In the genomic region with DNA sequence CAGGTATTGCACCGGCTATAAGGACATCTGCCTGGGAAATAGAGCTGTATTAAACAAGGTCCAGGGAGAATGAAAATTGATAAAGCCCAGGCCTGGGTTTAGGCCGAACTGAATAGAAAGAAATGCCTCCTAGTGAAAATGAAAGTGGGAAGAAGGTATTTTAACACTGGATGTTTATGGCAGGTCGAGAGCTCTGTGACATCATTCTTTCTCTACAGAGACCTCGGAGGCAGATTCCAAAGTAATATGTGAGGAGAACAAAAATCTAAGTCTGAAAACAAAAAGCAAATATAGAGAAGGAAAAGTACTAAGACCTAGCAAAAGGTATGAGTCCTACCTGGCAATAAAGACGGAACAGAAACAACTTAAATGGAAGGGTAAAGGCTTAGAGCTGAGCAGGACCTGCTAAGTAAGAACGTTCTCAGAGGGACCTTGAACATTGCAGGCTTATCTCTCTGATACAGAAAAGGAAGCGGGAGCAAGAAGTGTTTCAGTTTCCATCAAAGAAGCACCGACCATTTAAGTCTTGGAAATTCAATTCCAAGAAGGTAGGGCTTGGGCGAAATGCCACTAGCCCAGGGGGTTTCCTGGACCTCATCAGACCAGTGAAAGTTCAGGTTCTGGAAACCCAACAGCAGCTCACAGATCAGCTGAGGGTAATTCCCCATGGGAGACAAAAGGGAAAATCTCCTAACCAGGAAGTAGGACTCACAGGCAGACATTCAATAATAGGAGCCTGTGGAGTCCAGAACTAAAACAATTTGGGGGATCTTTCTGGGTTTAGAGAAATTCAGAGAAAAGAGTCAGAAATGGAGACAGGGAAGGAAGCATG, we compare ENCODE assay signal across 1 cellular context.
TF ChIP-seq lines count a peak whose summit lies in the region.

No MANE protein-coding gene starts in this region.

TF ChIP-seq in GM12878, 131 proteins besides CTCF, POLR2A, EP300 and RAD21:
- TF ChIP-seq EED (IDR thresholded peaks at IDR 0.05; ENCODE audit: low read depth) = peak; percentile 65
- no peak for TF ChIP-seq MYB (IDR thresholded peaks at IDR 0.05; ENCODE audit: borderline replicate concordance, low read depth, low read length)
- TF ChIP-seq STAT3 (IDR thresholded peaks at IDR 0.05; ENCODE audit: low read depth, low read length) = no peak
- no peak for TF ChIP-seq SREBF2 (IDR thresholded peaks at IDR 0.05; ENCODE audit: low read length)
- no peak for TF ChIP-seq CBX5 (IDR thresholded peaks at IDR 0.05; ENCODE audit: low read depth)
- no peak for TF ChIP-seq CEBPB (IDR thresholded peaks at IDR 0.05; ENCODE audit: borderline replicate concordance in 1 of 2, low read depth in 2 of 2, low read length in 2 of 2)
- TF ChIP-seq SPI1 (IDR thresholded peaks at IDR 0.05; ENCODE audit: borderline replicate concordance, insufficient read depth, low read depth, low read length) = peak; percentile 37; the same call in 1 of the 2 replicates
- TF ChIP-seq DPF2 (IDR thresholded peaks at IDR 0.05) = no peak
- TF ChIP-seq ZNF384 (IDR thresholded peaks at IDR 0.05; ENCODE audit: borderline replicate concordance, low read depth, low read length) = no peak
- TF ChIP-seq MYC (IDR thresholded peaks at IDR 0.05; ENCODE audit: insufficient read depth, insufficient read length, insufficient replicate concordance, low read length, severe bottlenecking) = no peak
- no peak for TF ChIP-seq PAX8 (IDR thresholded peaks at IDR 0.05)
- TF ChIP-seq, protein P1, sequence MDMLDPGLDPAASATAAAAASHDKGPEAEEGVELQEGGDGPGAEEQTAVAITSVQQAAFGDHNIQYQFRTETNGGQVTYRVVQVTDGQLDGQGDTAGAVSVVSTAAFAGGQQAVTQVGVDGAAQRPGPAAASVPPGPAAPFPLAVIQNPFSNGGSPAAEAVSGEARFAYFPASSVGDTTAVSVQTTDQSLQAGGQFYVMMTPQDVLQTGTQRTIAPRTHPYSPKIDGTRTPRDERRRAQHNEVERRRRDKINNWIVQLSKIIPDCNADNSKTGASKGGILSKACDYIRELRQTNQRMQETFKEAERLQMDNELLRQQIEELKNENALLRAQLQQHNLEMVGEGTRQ (IDR thresholded peaks at IDR 0.05; ENCODE audit: borderline replicate concordance, low read depth, low read length) = no peak
- no peak for TF ChIP-seq GATAD2B (conservative IDR thresholded peaks at IDR 0.05; ENCODE audit: low read depth)
- TF ChIP-seq CHD2 (IDR thresholded peaks at IDR 0.05; ENCODE audit: borderline replicate concordance, low read depth, low read length) = no peak
- TF ChIP-seq, protein P2, sequence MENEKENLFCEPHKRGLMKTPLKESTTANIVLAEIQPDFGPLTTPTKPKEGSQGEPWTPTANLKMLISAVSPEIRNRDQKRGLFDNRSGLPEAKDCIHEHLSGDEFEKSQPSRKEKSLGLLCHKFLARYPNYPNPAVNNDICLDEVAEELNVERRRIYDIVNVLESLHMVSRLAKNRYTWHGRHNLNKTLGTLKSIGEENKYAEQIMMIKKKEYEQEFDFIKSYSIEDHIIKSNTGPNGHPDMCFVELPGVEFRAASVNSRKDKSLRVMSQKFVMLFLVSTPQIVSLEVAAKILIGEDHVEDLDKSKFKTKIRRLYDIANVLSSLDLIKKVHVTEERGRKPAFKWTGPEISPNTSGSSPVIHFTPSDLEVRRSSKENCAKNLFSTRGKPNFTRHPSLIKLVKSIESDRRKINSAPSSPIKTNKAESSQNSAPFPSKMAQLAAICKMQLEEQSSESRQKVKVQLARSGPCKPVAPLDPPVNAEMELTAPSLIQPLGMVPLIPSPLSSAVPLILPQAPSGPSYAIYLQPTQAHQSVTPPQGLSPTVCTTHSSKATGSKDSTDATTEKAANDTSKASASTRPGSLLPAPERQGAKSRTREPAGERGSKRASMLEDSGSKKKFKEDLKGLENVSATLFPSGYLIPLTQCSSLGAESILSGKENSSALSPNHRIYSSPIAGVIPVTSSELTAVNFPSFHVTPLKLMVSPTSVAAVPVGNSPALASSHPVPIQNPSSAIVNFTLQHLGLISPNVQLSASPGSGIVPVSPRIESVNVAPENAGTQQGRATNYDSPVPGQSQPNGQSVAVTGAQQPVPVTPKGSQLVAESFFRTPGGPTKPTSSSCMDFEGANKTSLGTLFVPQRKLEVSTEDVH (IDR thresholded peaks at IDR 0.05; ENCODE audit: low read depth, partially characterized antibody) = no peak
- TF ChIP-seq YBX1 (IDR thresholded peaks at IDR 0.05) = no peak
- TF ChIP-seq ESRRA (IDR thresholded peaks at IDR 0.05; ENCODE audit: low read length) = no peak
- TF ChIP-seq FOS (IDR thresholded peaks at IDR 0.05; ENCODE audit: borderline replicate concordance, extremely low read depth, insufficient read length) = no peak
- TF ChIP-seq IKZF2 (IDR thresholded peaks at IDR 0.05) = peak in 1 of 2 experiments; percentile 29; a peak in 2 of 4 replicates
- TF ChIP-seq, protein P3, sequence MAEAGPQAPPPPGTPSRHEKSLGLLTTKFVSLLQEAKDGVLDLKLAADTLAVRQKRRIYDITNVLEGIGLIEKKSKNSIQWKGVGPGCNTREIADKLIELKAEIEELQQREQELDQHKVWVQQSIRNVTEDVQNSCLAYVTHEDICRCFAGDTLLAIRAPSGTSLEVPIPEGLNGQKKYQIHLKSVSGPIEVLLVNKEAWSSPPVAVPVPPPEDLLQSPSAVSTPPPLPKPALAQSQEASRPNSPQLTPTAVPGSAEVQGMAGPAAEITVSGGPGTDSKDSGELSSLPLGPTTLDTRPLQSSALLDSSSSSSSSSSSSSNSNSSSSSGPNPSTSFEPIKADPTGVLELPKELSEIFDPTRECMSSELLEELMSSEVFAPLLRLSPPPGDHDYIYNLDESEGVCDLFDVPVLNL (IDR thresholded peaks at IDR 0.05; ENCODE audit: low read depth, low read length) = no peak
- TF ChIP-seq TCF12 (IDR thresholded peaks at IDR 0.05; ENCODE audit: low read depth, low read length) = no peak
- TF ChIP-seq RUNX3 (IDR thresholded peaks at IDR 0.05; ENCODE audit: low read length) = no peak
- TF ChIP-seq NFXL1 (IDR thresholded peaks at IDR 0.05; ENCODE audit: borderline replicate concordance) = no peak
- 0 out of 2 replicates have a peak, but pooled peaks have one; percentile 22 for TF ChIP-seq ATF7 (IDR thresholded peaks at IDR 0.05; ENCODE audit: low read depth)
- TF ChIP-seq FOXK2 (IDR thresholded peaks at IDR 0.05) = no peak
- no peak for TF ChIP-seq YY1 (IDR thresholded peaks at IDR 0.05; ENCODE audit: low read depth, low read length)
- TF ChIP-seq ZNF592 (IDR thresholded peaks at IDR 0.05) = no peak
- TF ChIP-seq, protein P4, sequence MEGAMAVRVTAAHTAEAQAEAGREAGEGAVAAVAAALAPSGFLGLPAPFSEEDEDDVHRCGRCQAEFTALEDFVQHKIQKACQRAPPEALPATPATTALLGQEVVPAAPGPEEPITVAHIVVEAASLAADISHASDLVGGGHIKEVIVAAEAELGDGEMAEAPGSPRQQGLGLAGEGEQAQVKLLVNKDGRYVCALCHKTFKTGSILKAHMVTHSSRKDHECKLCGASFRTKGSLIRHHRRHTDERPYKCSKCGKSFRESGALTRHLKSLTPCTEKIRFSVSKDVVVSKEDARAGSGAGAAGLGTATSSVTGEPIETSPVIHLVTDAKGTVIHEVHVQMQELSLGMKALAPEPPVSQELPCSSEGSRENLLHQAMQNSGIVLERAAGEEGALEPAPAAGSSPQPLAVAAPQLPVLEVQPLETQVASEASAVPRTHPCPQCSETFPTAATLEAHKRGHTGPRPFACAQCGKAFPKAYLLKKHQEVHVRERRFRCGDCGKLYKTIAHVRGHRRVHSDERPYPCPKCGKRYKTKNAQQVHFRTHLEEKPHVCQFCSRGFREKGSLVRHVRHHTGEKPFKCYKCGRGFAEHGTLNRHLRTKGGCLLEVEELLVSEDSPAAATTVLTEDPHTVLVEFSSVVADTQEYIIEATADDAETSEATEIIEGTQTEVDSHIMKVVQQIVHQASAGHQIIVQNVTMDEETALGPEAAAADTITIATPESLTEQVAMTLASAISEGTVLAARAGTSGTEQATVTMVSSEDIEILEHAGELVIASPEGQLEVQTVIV (IDR thresholded peaks at IDR 0.05; ENCODE audit: borderline replicate concordance, partially characterized antibody) = no peak
- no peak for TF ChIP-seq PML (IDR thresholded peaks at IDR 0.05; ENCODE audit: low read length)
- no peak for TF ChIP-seq SREBF1 (IDR thresholded peaks at IDR 0.05; ENCODE audit: low read length)
- no peak for TF ChIP-seq ZBED1 (IDR thresholded peaks at IDR 0.05; ENCODE audit: borderline replicate concordance)
- TF ChIP-seq ASH2L (IDR thresholded peaks at IDR 0.05; ENCODE audit: borderline replicate concordance, low read depth) = no peak
- TF ChIP-seq TAF1 (IDR thresholded peaks at IDR 0.05; ENCODE audit: borderline replicate concordance, low read depth, low read length) = no peak
